In genomic region chr12:102948941-102949352, GRCh38 we compare ENCODE assay signal across 7 cellular contexts. TPM values are rescaled to one million over a fixed set of nuclear protein-coding genes. Genes with fewer than 3 reads are reported as not detected.
DNase-seq lines count a peak whose midpoint lies in the region; ATAC-seq and TF ChIP-seq lines count a peak whose summit lies in the region.

No MANE protein-coding gene starts in this region.

- H3K36me3 ChIP-seq in WERI-Rb-1 (no peaks in the 10 kb centered on the region), colonic mucosa (no peaks in the 10 kb centered on the region), tibial artery (no peaks in the 10 kb centered on the region)

- DNase-seq in G401 (ENCODE audit: low spot score) (peak; percentile 36), NCI-H1092 (lab: John Stamatoyannopoulos, UW) (peak; percentile 45), WERI-Rb-1 (peak; percentile 59), colonic mucosa (peak; percentile 46), midbrain (lab: John Stamatoyannopoulos, UW) (peak; percentile 64), tibial artery (peak in 1 of 2 donors; percentile 40)

- intact Hi-C loops in colonic mucosa (cut with DNase I): loop anchor here (2.0 to 5.0 kb wide), 2 partner anchors 553 to 600 kb away; no protein-coding TSS in a partner anchor
- intact Hi-C loops in tibial artery (cut with DNase I; ENCODE audit: low total_unique reads): no loop called here

- in situ Hi-C loops in G401 (cut with HindIII; ENCODE audit: low sequenced_read_pairs): no loop called here

- TF ChIP-seq CTCF in WERI-Rb-1 (IDR thresholded peaks at IDR 0.05; ENCODE audit: low read depth, low read length): peak; percentile 78
- TF ChIP-seq CTCF in colonic mucosa (IDR thresholded peaks at IDR 0.05): peak; percentile 96
- TF ChIP-seq CTCF in tibial artery (IDR thresholded peaks at IDR 0.05): peak; percentile 48 to 63

- ATAC-seq in GM21447 (IDR thresholded peaks at IDR 0.05; ENCODE audit: unreplicated experiment): no peak

- H3K27ac ChIP-seq in WERI-Rb-1: no peak overlapping the region
- no peak overlapping the region for H3K27ac ChIP-seq in colonic mucosa
- no peak overlapping the region for H3K27ac ChIP-seq in tibial artery

- H3K4me3 ChIP-seq in WERI-Rb-1 (ENCODE audit: low read depth, low read length) (no peak overlapping the region), colonic mucosa (no peak overlapping the region), tibial artery (no peak overlapping the region)

- no peak overlapping the region for H3K9ac ChIP-seq in colonic mucosa (ENCODE audit: low read depth in 2 of 2, low read length in 2 of 2)

- H3K9me3 ChIP-seq in WERI-Rb-1 (ENCODE audit: severe bottlenecking): no peaks in the 10 kb centered on the region
- no peaks in the 10 kb centered on the region for H3K9me3 ChIP-seq in colonic mucosa
- H3K9me3 ChIP-seq in tibial artery: no peaks in the 10 kb centered on the region

- H3K27me3 ChIP-seq in WERI-Rb-1 (ENCODE audit: insufficient read depth, low read depth, severe bottlenecking) (no peaks in the 10 kb centered on the region), colonic mucosa (peaks cover 26% of the 10 kb centered on the region), tibial artery (peaks cover 0 to 33% of the 10 kb centered on the region in 2 donors)

- H3K4me1 ChIP-seq in colonic mucosa (no peaks in the 10 kb centered on the region), tibial artery (peaks cover 0 to 8% (median 0%) of the 10 kb centered on the region in 4 donors)

RNA-seq across cellular contexts. Expression of gene ASCL1, which starts 8.5 kb away (rescaled TPM):
- not detected in 2 replicates for total RNA-seq in G401 (2014; rRNA removed; shearing (Covaris generic))
- total RNA-seq in colonic mucosa: under 1 TPM; 0.17 to 0.53 TPM

RNA-seq across cellular contexts. Expression of gene PAH, which starts 31.9 kb away (rescaled TPM):
- not detected in 2 replicates for total RNA-seq in G401 (2014; rRNA removed; shearing (Covaris generic))
- 1 to 10 TPM in 1 of 2 donors, under 1 TPM in 1; 0.11 to 1.3 TPM for total RNA-seq in colonic mucosa
